In genomic region chr15:31379042-31379441, GRCh38 we compare ENCODE assay signal across 12 cellular contexts. TPM values are rescaled to one million over a fixed set of nuclear protein-coding genes. Genes with fewer than 3 reads are reported as not detected.
DNase-seq lines count a peak whose midpoint lies in the region; ATAC-seq and TF ChIP-seq lines count a peak whose summit lies in the region.
"Had no signal": no experiment of that assay in that cellular context is flagged by ENCODE, and none has a peak within 500 bp of the region (broad histone marks: within the 10 kb centered on the region; RNA-seq: fewer than 3 reads in every experiment).

No MANE protein-coding gene starts in this region.

- no peaks in the 10 kb centered on the region for H3K9me3 Mint-ChIP-seq in natural killer cell

- peak overlapping the region; percentile 80 to 88 for H3K27ac Mint-ChIP-seq in natural killer cell

- peak; percentile 79 for DNase-seq in Ammon's horn (ENCODE audit: low spot score)
- peak; percentile 41 for DNase-seq in G401 (ENCODE audit: low spot score)
- no peak for DNase-seq in natural killer cell
- no peak for DNase-seq in NCI-H1092 (lab: John Stamatoyannopoulos, UW)
- no peak for DNase-seq in HuH-7.5 (ENCODE audit: low spot score)
- no peak for DNase-seq in UCSD-AML1 (lab: John Stamatoyannopoulos, UW; ENCODE audit: unreplicated experiment)
- DNase-seq: BE2C, mammary epithelial cell, NCI-H524 treated with DMSO at 0.1 percent for 48 hours, uterus had no signal

- H3K4me1 Mint-ChIP-seq in natural killer cell = peaks cover 60 to 72% of the 10 kb centered on the region in 2 donors

- in situ Hi-C loops in G401 (cut with HindIII; ENCODE audit: low sequenced_read_pairs) = no loop called here

- H3K27me3 Mint-ChIP-seq in natural killer cell (ENCODE audit: low read depth in 2 of 2) = no peaks in the 10 kb centered on the region

- TF ChIP-seq CTCF in natural killer cell (IDR thresholded peaks at IDR 0.05) = no peak

- H3K4me3 Mint-ChIP-seq in natural killer cell = peak overlapping the region; percentile 35

- H3K27ac ChIP-seq in angular gyrus (ENCODE audit: low read depth, low read length) = peak overlapping the region; percentile 65

- no peaks in the 10 kb centered on the region for H3K36me3 Mint-ChIP-seq in natural killer cell

- ATAC-seq in natural killer cell = peak; percentile 48 to 71 (median 52)
- no peak for ATAC-seq in HG02759 (IDR thresholded peaks at IDR 0.05; ENCODE audit: unreplicated experiment)

- intact Hi-C loops in natural killer cell (cut with micrococcal nuclease) = no loop called here

RNA-seq across cellular contexts. Expression of gene KLF13, which starts 52.4 kb away (rescaled TPM):
- 7.6 and 14.2 TPM in 2 replicates for total RNA-seq in G401 (2014; rRNA removed; shearing (Covaris generic))
- total RNA-seq in natural killer cell = 100 to 1,000 TPM; 277 to 328 (median 300) TPM

Comparison
In these comparisons a context has a peak if more than half of its experiments do, and no peak if none do; other contexts are left out.
1. DNase-seq: peak in Ammon's horn (single experiment) and G401 (single experiment); none in natural killer cell (single experiment), NCI-H1092 (single experiment), HuH-7.5 (single experiment) and UCSD-AML1 (single experiment).
2. RNA of gene KLF13, which starts 52.4 kb away (total RNA-seq): 277 to 328 TPM in natural killer cell; 7.6 to 14.2 TPM in G401; every median in the first group is over 10 times any median in the second.